Comparison of ENCODE assay signal across 35 cellular contexts in genomic region chr16:7871371-7871770, GRCh38.
A peak's percentile ranks its signal among the peaks of the same experiment; 100 is the strongest.
DNase-seq lines count a peak whose midpoint lies in the region; ATAC-seq, FAIRE-seq and TF ChIP-seq lines count a peak whose summit lies in the region.
"Had no signal": no experiment of that assay in that cellular context is flagged by ENCODE, and none has a peak within 500 bp of the region (broad histone marks: within the 10 kb centered on the region; RNA-seq: fewer than 3 reads in every experiment).

No MANE protein-coding gene starts in this region.

- H3K9me3 ChIP-seq in HepG2 (ENCODE audit: low read length) (peaks cover 15% of the 10 kb centered on the region; the same call in 1 of the 2 replicates), right lobe of liver (no peaks in the 10 kb centered on the region), thyroid gland (no peaks in the 10 kb centered on the region), pancreas (no peaks in the 10 kb centered on the region)
- H3K9me3 ChIP-seq: A549, BE2C, BLaER1, Caco-2 had no signal

- POLR2A ChIA-PET in HepG2 (lab: Yijun Ruan, JAX) = no interaction called here

- WGBS in HepG2 (ENCODE audit: low lambda C conversion rate) = 35% methylated on average over 9 of the region's 9 CpGs
- WGBS in right lobe of liver (ENCODE audit: insufficient coverage, low coverage, low lambda C conversion rate, missing lambda C conversion rate) = 54% methylated on average over 5 of the region's 9 CpGs
- 27 to 35% methylated on average over 9 of the region's 9 CpGs for WGBS in thyroid gland, 2 donors
- WGBS in pancreas, 2 donors = 43 to 52% methylated on average over 9 of the region's 9 CpGs

- FAIRE-seq in HepG2 (lab: Jason Lieb, UNC) = peak; percentile 30
- peak; percentile 41 for FAIRE-seq in islet of Langerhans (lab: Jason Lieb, UNC)
- FAIRE-seq in pancreas (lab: Jason Lieb, UNC) = no peak
- FAIRE-seq: A204.1, A549, D721Med had no signal

- TF ChIP-seq POLR2A in HepG2 (IDR thresholded peaks at IDR 0.05; ENCODE audit: insufficient read depth in 1 of 2, low read depth in 2 of 2, low read length in 2 of 2) (no peak), right lobe of liver (IDR thresholded peaks at IDR 0.05) (no peak), thyroid gland (IDR thresholded peaks at IDR 0.05) (no peak)

- no peak overlapping the region for H3K9ac ChIP-seq in HepG2 (ENCODE audit: insufficient read depth, low read depth, low read length)
- H3K9ac ChIP-seq: BLaER1; BLaER1 treated with 17β-estradiol and CSF1 and Interleukin-3, amounts not matched to agents 10 nM and 100 nM had no signal

- no TSS peak for BruUV-seq in HepG2 (replicated peaks; lab: Mats Ljungman, UMichigan)

- H3K79me2 ChIP-seq in HepG2 (ENCODE audit: insufficient read depth, low read length) = no peaks in the 10 kb centered on the region

- H3K27me3 ChIP-seq in HepG2 (ENCODE audit: control insufficient read depth in 1 of 2, insufficient read depth in 2 of 2, low read length in 2 of 2) = no peaks in the 10 kb centered on the region
- no peaks in the 10 kb centered on the region for H3K27me3 ChIP-seq in right lobe of liver
- H3K27me3 ChIP-seq in thyroid gland = no peaks in the 10 kb centered on the region
- H3K27me3 ChIP-seq in pancreas = no peaks in the 10 kb centered on the region
- H3K27me3 ChIP-seq: BE2C; BLaER1; BLaER1 treated with 17β-estradiol and CSF1 and Interleukin-3, amounts not matched to agents 10 nM and 100 nM had no signal

- intact Hi-C loops in HepG2 (cut with micrococcal nuclease; ENCODE audit: unreplicated experiment) (no loop called here), right lobe of liver (cut with DNase I) (no loop called here), thyroid gland (cut with DNase I) (no loop called here), pancreas (cut with DNase I) (no loop called here)

- in situ Hi-C loops in HepG2 (cut with HindIII; ENCODE audit: extremely low pct_ligation_motif_present, low pct_unique_long_range_greater_than_20kb) = no loop called here

- CTCF ChIA-PET in HepG2 (lab: Yijun Ruan, JAX; ENCODE audit: low intra/inter-chr PET ratio, low total read pairs) = no interaction called here

- no peaks in the 10 kb centered on the region for H4K20me1 ChIP-seq in HepG2 (ENCODE audit: insufficient read depth, low read length)
- H4K20me1 ChIP-seq: BLaER1; BLaER1 treated with 17β-estradiol and CSF1 and Interleukin-3, amounts not matched to agents 10 nM and 100 nM had no signal

- H3K4me2 ChIP-seq in HepG2 (ENCODE audit: low read depth, low read length) = no peak overlapping the region
- H3K4me2 ChIP-seq: A549; BLaER1; BLaER1 treated with 17β-estradiol and CSF1 and Interleukin-3, amounts not matched to agents 10 nM and 100 nM had no signal

- TF ChIP-seq RAD21 in HepG2 (CRISPR knock-in tag; IDR thresholded peaks at IDR 0.05) = no peak

- H3K27ac ChIP-seq in HepG2 (ENCODE audit: extremely low read length, insufficient read depth, low read length) (no peak overlapping the region), right lobe of liver (no peak overlapping the region), thyroid gland (no peak overlapping the region), pancreas (no peak overlapping the region)
- H3K27ac ChIP-seq: 22Rv1; A549; BLaER1; BLaER1 treated with 17β-estradiol and CSF1 and Interleukin-3, amounts not matched to agents 10 nM and 100 nM; C4-2B had no signal

- H3K4me3 ChIP-seq in HepG2 (replicated peaks in 1 of 3; ENCODE audit: insufficient read depth in 1 of 3, low read depth in 2 of 3, low read length in 3 of 3) (no peak overlapping the region), right lobe of liver (no peak overlapping the region), thyroid gland (replicated peaks in 1 of 3) (no peak overlapping the region), pancreas (no peak overlapping the region)
- H3K4me3 ChIP-seq: A549; BLaER1; BLaER1 treated with 17β-estradiol and CSF1 and Interleukin-3, amounts not matched to agents 10 nM and 100 nM had no signal

- DNase-seq in HepG2 (ENCODE audit: low spot score) (no peak), right lobe of liver (no peak), left kidney (ENCODE audit: low read depth, low spot score) (peak; percentile 16), thyroid gland (peak; percentile 55 to 62), pancreas (no peak), inferior parietal cortex (ENCODE audit: extremely low spot score) (no peak)
- DNase-seq in activated CD8-positive, alpha-beta memory T cell treated with anti-CD3 and anti-CD28 coated beads for 24 hours = no peak
- DNase-seq: 8988T; ACHN; AML-193; BE2C; C1 segment of cervical spinal cord; Caco-2; Calu3; CD4-positive, alpha-beta memory T cell; CD4-positive, alpha-beta T cell; CD4-positive, CD25-positive, alpha-beta regulatory T cell; CD8-positive, alpha-beta memory T cell; CD8-positive, alpha-beta T cell; COR-L47; DMS 273 treated with DMSO at 0.1 percent for 48 hours; DMS153; DMS53; DMS79; DMS79 treated with DMSO at 0.1 percent for 48 hours; DND-41; EL had no signal

- no peak overlapping the region for H2AFZ ChIP-seq in HepG2 (ENCODE audit: low read length)

- H3K36me3 ChIP-seq in HepG2 (replicated peaks in 1 of 2; ENCODE audit: control insufficient read depth in 1 of 2, insufficient read depth in 2 of 2, low read length in 2 of 2) = no peaks in the 10 kb centered on the region
- H3K36me3 ChIP-seq in right lobe of liver = no peaks in the 10 kb centered on the region
- H3K36me3 ChIP-seq in thyroid gland = no peaks in the 10 kb centered on the region
- no peaks in the 10 kb centered on the region for H3K36me3 ChIP-seq in pancreas
- H3K36me3 ChIP-seq: BE2C; BLaER1; BLaER1 treated with 17β-estradiol and CSF1 and Interleukin-3, amounts not matched to agents 10 nM and 100 nM had no signal

- ATAC-seq in HepG2 (no peak), right lobe of liver (no peak), pancreas (no peak)
- ATAC-seq: A549; CD8-positive, alpha-beta T cell had no signal

- H3K4me1 ChIP-seq in HepG2 (ENCODE audit: insufficient read depth, low read length) = no peaks in the 10 kb centered on the region
- H3K4me1 ChIP-seq in right lobe of liver = no peaks in the 10 kb centered on the region
- H3K4me1 ChIP-seq in thyroid gland = no peaks in the 10 kb centered on the region
- no peaks in the 10 kb centered on the region for H3K4me1 ChIP-seq in pancreas
- H3K4me1 ChIP-seq: A549; BE2C; BLaER1; BLaER1 treated with 17β-estradiol and CSF1 and Interleukin-3, amounts not matched to agents 10 nM and 100 nM; Caco-2 had no signal

- TF ChIP-seq CTCF in HepG2 (CRISPR knock-in tag; IDR thresholded peaks at IDR 0.05) (no peak), right lobe of liver (IDR thresholded peaks at IDR 0.05) (no peak), thyroid gland (IDR thresholded peaks at IDR 0.05) (no peak), pancreas (IDR thresholded peaks at IDR 0.05) (no peak)

- TF ChIP-seq EP300 in HepG2 (IDR thresholded peaks at IDR 0.05; ENCODE audit: low read depth in 2 of 2, low read length in 2 of 2) (no peak), HepG2 (CRISPR knock-in tag; IDR thresholded peaks at IDR 0.05; ENCODE audit: borderline replicate concordance) (no peak)

TF ChIP-seq in HepG2, 621 proteins besides CTCF, POLR2A, EP300 and RAD21 (continues in another document):
- TF ChIP-seq ZNF232 (CRISPR knock-in tag; IDR thresholded peaks at IDR 0.05; ENCODE audit: borderline replicate concordance) (no peak), PRDM4 (CRISPR knock-in tag; IDR thresholded peaks at IDR 0.05; ENCODE audit: borderline replicate concordance) (no peak), FOXP1 (IDR thresholded peaks at IDR 0.05) (no peak), FOXP1 (CRISPR knock-in tag; IDR thresholded peaks at IDR 0.05) (no peak), MYNN (CRISPR knock-in tag; IDR thresholded peaks at IDR 0.05; ENCODE audit: low read depth) (no peak), ZBTB34 (CRISPR knock-in tag; IDR thresholded peaks at IDR 0.05) (no peak), FOXA1 (IDR thresholded peaks at IDR 0.05) (no peak), FOXA1 (CRISPR knock-in tag; IDR thresholded peaks at IDR 0.05) (no peak), ZNF263 (CRISPR knock-in tag; IDR thresholded peaks at IDR 0.05) (no peak), U2AF2 (IDR thresholded peaks at IDR 0.05; ENCODE audit: low read depth, low read length) (no peak), NFE2L2 (IDR thresholded peaks at IDR 0.05; ENCODE audit: low read length) (no peak), HOXA7 (CRISPR knock-in tag; IDR thresholded peaks at IDR 0.05) (no peak)

Comparison
In these comparisons a context has a peak if more than half of its experiments do, and no peak if none do; other contexts are left out.
1. DNase-seq: peak in left kidney (single experiment) and thyroid gland (2 of 2); none in HepG2 (single experiment), right lobe of liver (0 of 3), pancreas (0 of 6), inferior parietal cortex (single experiment) and activated CD8-positive, alpha-beta memory T cell treated with anti-CD3 and anti-CD28 coated beads for 24 hours (single experiment).